8 cellular contexts compared by ENCODE assay signal in the genomic region with DNA sequence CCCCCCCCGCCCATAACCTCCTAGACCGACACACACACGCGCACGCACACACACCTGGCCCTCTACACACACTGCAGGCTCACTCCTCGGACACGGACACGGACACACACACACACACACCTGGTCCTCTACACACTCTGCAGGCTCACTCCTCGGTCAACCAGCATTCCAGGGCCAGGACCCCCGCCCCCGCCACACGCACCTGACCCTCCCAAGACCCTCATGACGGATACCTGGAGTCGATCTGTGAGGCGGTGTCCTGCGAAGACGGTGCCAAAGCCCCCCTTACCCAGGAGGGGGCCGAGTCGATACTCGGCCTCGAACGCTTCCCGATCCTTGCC. TPM values are rescaled to one million over a fixed set of nuclear protein-coding genes. Genes with fewer than 3 reads are reported as not detected.
DNase-seq lines count a peak whose midpoint lies in the region; ATAC-seq and TF ChIP-seq lines count a peak whose summit lies in the region.

No MANE protein-coding gene starts in this region.

- H3K4me1 ChIP-seq in Panc1 (ENCODE audit: control insufficient read depth, insufficient read depth, low read length), result peaks cover 12% of the 10 kb centered on the region
- H3K4me1 ChIP-seq in esophagus (ENCODE audit: control insufficient read depth in 2 of 2, insufficient read depth in 2 of 2, low read length in 1 of 2), result peaks cover 0 to 2% of the 10 kb centered on the region in 2 donors
- H3K4me1 ChIP-seq in prostate gland (replicated peaks), result no peaks in the 10 kb centered on the region

- intact Hi-C loops in Panc1 (cut with micrococcal nuclease; ENCODE audit: unreplicated experiment) (no loop called here), prostate gland (cut with DNase I) (loop anchor here (10.0 kb wide), 1 partner anchor 127 kb away; a partner anchor contains a TSS)

- WGBS in esophagus, 2 donors, result 6 to 25% methylated on average over 23 of the region's 23 CpGs
- 2% methylated on average over 9 of the region's 23 CpGs for WGBS in prostate gland

- POLR2A ChIA-PET in Panc1 (lab: Charles Lee), result no interaction called here

- CTCF ChIA-PET in Panc1 (lab: Charles Lee), result no interaction called here

- TF ChIP-seq CTCF in GM12864 (IDR thresholded peaks at IDR 0.05; ENCODE audit: low read depth, low read length, missing control alignments), result no peak
- no peak for TF ChIP-seq CTCF in Panc1 (IDR thresholded peaks at IDR 0.05)
- TF ChIP-seq CTCF in prostate gland (IDR thresholded peaks at IDR 0.05), result no peak

- H3K27ac ChIP-seq in Panc1 (ENCODE audit: low read length) (peak overlapping the region; percentile 94), esophagus (ENCODE audit: low read depth in 2 of 2, low read length in 1 of 2) (peak overlapping the region; percentile 54 to 72), prostate gland (peak overlapping the region; percentile 84)

- peak overlapping the region; percentile 88 for H3K4me3 ChIP-seq in GM12864 (ENCODE audit: low read depth, low read length)
- peak overlapping the region; percentile 76 to 88 for H3K4me3 ChIP-seq in Panc1 (ENCODE audit: low read depth in 2 of 2, low read length in 2 of 2)
- H3K4me3 ChIP-seq in esophagus (ENCODE audit: low read depth in 1 of 2, low read length in 2 of 2), result peak overlapping the region; percentile 39 to 53
- peak overlapping the region; percentile 53 to 57 for H3K4me3 ChIP-seq in prostate gland

- no TSS peak for BruUV-seq in Panc1 (replicated peaks; lab: Mats Ljungman, UMichigan)

- in situ Hi-C loops in Panc1 (cut with HindIII; ENCODE audit: low pct_unique_long_range_greater_than_20kb, low sequenced_read_pairs), result no loop called here

- H3K36me3 ChIP-seq in Panc1 (ENCODE audit: control insufficient read depth, insufficient read depth, low read length) (peaks cover 13% of the 10 kb centered on the region), esophagus (ENCODE audit: control insufficient read depth in 2 of 2, insufficient read depth in 2 of 2, low read length in 1 of 2) (peaks cover 0 to 8% of the 10 kb centered on the region in 2 donors), prostate gland (no peaks in the 10 kb centered on the region)

- DNase-seq in GM12864 (ENCODE audit: low read depth), result no peak
- no peak for DNase-seq in Panc1 (ENCODE audit: low read depth, low spot score)
- no peak for DNase-seq in prostate gland (ENCODE audit: low spot score)
- no peak for DNase-seq in NCI-H510A (lab: John Stamatoyannopoulos, UW)
- DNase-seq in activated effector memory CD4-positive, alpha-beta T cell treated with Interleukin-2 at 50 U/mL for 16 hours, result no peak
- no peak for DNase-seq in HUDEP-2 (lab: John Stamatoyannopoulos, UW; ENCODE audit: unreplicated experiment in 76 of 76)
- no peak for DNase-seq in T1000 (lab: John Stamatoyannopoulos, UW)

- H3K27me3 ChIP-seq in Panc1 (ENCODE audit: control insufficient read depth, insufficient read depth, low read length) (no peaks in the 10 kb centered on the region), esophagus (ENCODE audit: control insufficient read depth in 1 of 2, insufficient read depth in 2 of 2, low read length in 2 of 2) (no peaks in the 10 kb centered on the region), prostate gland (replicated peaks; ENCODE audit: insufficient read depth) (no peaks in the 10 kb centered on the region)

- peak; percentile 26; the same call in 1 of the 2 replicates for ATAC-seq in Panc1

- no peak for TF ChIP-seq POLR2A in prostate gland (IDR thresholded peaks at IDR 0.05)

- H3K9me3 ChIP-seq in Panc1 (ENCODE audit: control insufficient read depth, insufficient read depth, low read depth, low read length) (no peaks in the 10 kb centered on the region), esophagus (ENCODE audit: control insufficient read depth in 2 of 2, insufficient read depth in 1 of 2, low read depth in 1 of 2, low read length in 1 of 2) (no peaks in the 10 kb centered on the region), prostate gland (no peaks in the 10 kb centered on the region)

RNA-seq across cellular contexts. Expression of a gene that starts 0.6 kb away (rescaled TPM):
- 52.6 TPM for total RNA-seq in Panc1 (2021; ENCODE audit: unreplicated experiment)
- 28.1 TPM for polyA plus RNA-seq in Panc1 (2012; ENCODE audit: insufficient read length)
- polyA plus RNA-seq in esophagus, result 1 to 10 TPM; 2.6 to 3.7 TPM
- 10 to 100 TPM; 12.1 to 23.5 TPM for total RNA-seq in prostate gland

RNA-seq across cellular contexts. Expression of a gene that starts 6.8 kb away (rescaled TPM):
- total RNA-seq in Panc1 (2021; ENCODE audit: unreplicated experiment), result 72.4 TPM
- polyA plus RNA-seq in Panc1 (2012; ENCODE audit: insufficient read length), result 94.0 TPM
- 10 to 100 TPM in 1 of 2 donors, 1 to 10 TPM in 1; 6.9 to 22.1 TPM for polyA plus RNA-seq in esophagus
- total RNA-seq in prostate gland, result 10 to 100 TPM; 29.7 to 39.0 TPM

RNA-seq across cellular contexts. Expression of a gene that starts 20.5 kb away (rescaled TPM):
- total RNA-seq in Panc1 (2021; ENCODE audit: unreplicated experiment), result 136 TPM
- polyA plus RNA-seq in Panc1 (2012; ENCODE audit: insufficient read length), result 173 TPM
- 100 to 1,000 TPM in 1 of 2 donors, 10 to 100 TPM in 1; 72.2 to 102 TPM for polyA plus RNA-seq in esophagus
- total RNA-seq in prostate gland, result 10 to 100 TPM; 37.1 to 76.6 TPM

RNA-seq across cellular contexts. Expression of a gene that starts 20.7 kb away (rescaled TPM):
- total RNA-seq in Panc1 (2021; ENCODE audit: unreplicated experiment) (92.1 TPM), prostate gland (10 to 100 TPM; 58.2 to 85.8 TPM)
- 95.5 TPM for polyA plus RNA-seq in Panc1 (2012; ENCODE audit: insufficient read length)
- polyA plus RNA-seq in esophagus, result 10 to 100 TPM; 34.2 to 45.0 TPM

RNA-seq across cellular contexts. Expression of a gene that starts 39.1 kb away (rescaled TPM):
- total RNA-seq in Panc1 (2021; ENCODE audit: unreplicated experiment), result 59.5 TPM
- 102 TPM for polyA plus RNA-seq in Panc1 (2012; ENCODE audit: insufficient read length)
- 10 to 100 TPM; 22.3 to 27.6 TPM for polyA plus RNA-seq in esophagus
- 10 to 100 TPM; 44.1 to 84.2 TPM for total RNA-seq in prostate gland
